In genomic region chr10:133438711-133439273, GRCh38 we compare ENCODE assay signal across 8 cellular contexts. TPM values are rescaled to one million over a fixed set of nuclear protein-coding genes. Genes with fewer than 3 reads are reported as not detected.
A peak's percentile ranks its signal among the peaks of the same experiment; 100 is the strongest.
DNase-seq lines count a peak whose midpoint lies in the region; ATAC-seq, FAIRE-seq and TF ChIP-seq lines count a peak whose summit lies in the region.

No MANE protein-coding gene starts in this region.

- TF ChIP-seq CTCF in GM10266 (IDR thresholded peaks at IDR 0.05; ENCODE audit: control insufficient read depth, insufficient read depth, low read depth, missing control alignments) (peak; percentile 35), NB4 (IDR thresholded peaks at IDR 0.05; ENCODE audit: low read depth, low read length) (peak; percentile 41), endothelial cell of umbilical vein (IDR thresholded peaks at IDR 0.05; ENCODE audit: extremely low read depth in 1 of 2, insufficient read depth in 1 of 2, low read depth in 1 of 2, low read length in 2 of 2) (peak; percentile 13 to 15)

- FAIRE-seq in endothelial cell of umbilical vein (lab: Jason Lieb, UNC) = peak; percentile 83

- no peaks in the 10 kb centered on the region for H4K20me1 ChIP-seq in endothelial cell of umbilical vein (replicated peaks; ENCODE audit: control insufficient read depth, extremely low read depth, insufficient read depth, low read length)

- H2AFZ ChIP-seq in endothelial cell of umbilical vein (ENCODE audit: low read depth, low read length) = no peak overlapping the region

- CTCF ChIA-PET in endothelial cell of umbilical vein (lab: Charles Lee) = interaction anchor here (0.7 to 2.3 kb wide), 10 partner anchors 10 to 109 kb away, joined by 3 to 8 read pairs (median 3); no protein-coding TSS in a partner anchor

- no TSS peak for BruUV-seq in endothelial cell of umbilical vein (replicated peaks; lab: Mats Ljungman, UMichigan)

- H3K4me3 ChIP-seq in NB4 (ENCODE audit: low read depth, low read length) = no peak overlapping the region
- H3K4me3 ChIP-seq in endothelial cell of umbilical vein (replicated peaks in 1 of 3; ENCODE audit: insufficient read depth in 1 of 3, low read depth in 1 of 3, low read length in 3 of 3) = no peak overlapping the region

- H3K9me3 ChIP-seq in endothelial cell of umbilical vein (replicated peaks; ENCODE audit: control insufficient read depth, insufficient read depth, low read length) = no peaks in the 10 kb centered on the region

- ATAC-seq in GM21528 (IDR thresholded peaks at IDR 0.05; ENCODE audit: low FRiP score, unreplicated experiment) (no peak), HG03442 (IDR thresholded peaks at IDR 0.05; ENCODE audit: unreplicated experiment) (no peak)

- H3K36me3 ChIP-seq in endothelial cell of umbilical vein (ENCODE audit: control insufficient read depth in 2 of 2, extremely low read depth in 1 of 2, insufficient read depth in 2 of 2, low read length in 2 of 2) = no peaks in the 10 kb centered on the region

- TF ChIP-seq POLR2A in NB4 (IDR thresholded peaks at IDR 0.05; ENCODE audit: extremely low read depth, insufficient read length) (no peak), endothelial cell of umbilical vein (IDR thresholded peaks at IDR 0.05; ENCODE audit: low read depth, low read length) (no peak)

- H3K9ac ChIP-seq in endothelial cell of umbilical vein (replicated peaks; ENCODE audit: extremely low read depth, insufficient read depth, low read length) = no peak overlapping the region

- no peaks in the 10 kb centered on the region for H3K9me1 ChIP-seq in endothelial cell of umbilical vein (replicated peaks; ENCODE audit: control insufficient read depth, extremely low read depth, insufficient read depth, low read length)

- no peaks in the 10 kb centered on the region for H3K27me3 ChIP-seq in endothelial cell of umbilical vein (ENCODE audit: control insufficient read depth in 2 of 2, insufficient read depth in 2 of 2, low read length in 2 of 2)

- H3K27ac ChIP-seq in endothelial cell of umbilical vein (ENCODE audit: insufficient read depth, low read depth, low read length) = no peak overlapping the region

- H3K79me2 ChIP-seq in endothelial cell of umbilical vein (ENCODE audit: control insufficient read depth, insufficient read depth, low read length) = no peaks in the 10 kb centered on the region

- intact Hi-C loops in endothelial cell of umbilical vein (cut with micrococcal nuclease) = loop anchor here (5.0 kb wide), 2 partner anchors 59 to 111 kb away; no protein-coding TSS in a partner anchor

- DNase-seq in AML-193 (lab: John Stamatoyannopoulos, UW) (peak; percentile 51 to 62), GM10266 (ENCODE audit: extremely low spot score) (peak; percentile 74), NB4 (ENCODE audit: low read depth) (peak; percentile 77), endothelial cell of umbilical vein (ENCODE audit: low read depth, low spot score) (peak; percentile 19), kidney glomerular epithelial cell (lab: John Stamatoyannopoulos, UW) (no peak), COLO668 (lab: John Stamatoyannopoulos, UW; ENCODE audit: unreplicated experiment) (no peak)

- no peak overlapping the region for H3K4me2 ChIP-seq in endothelial cell of umbilical vein (ENCODE audit: insufficient read depth, low read length)

- POLR2A ChIA-PET in endothelial cell of umbilical vein (lab: Charles Lee) = no interaction called here

- dilution Hi-C loops in endothelial cell of umbilical vein (cut with MboI; ENCODE audit: extremely low pct_ligation_motif_present, low sequenced_read_pairs) = no loop called here

- no peaks in the 10 kb centered on the region for H3K4me1 ChIP-seq in endothelial cell of umbilical vein (ENCODE audit: control insufficient read depth, extremely low read depth, insufficient read depth, low read length)

TF ChIP-seq in endothelial cell of umbilical vein, 7 proteins besides CTCF, POLR2A, EP300 and RAD21:
- TF ChIP-seq, protein P1, sequence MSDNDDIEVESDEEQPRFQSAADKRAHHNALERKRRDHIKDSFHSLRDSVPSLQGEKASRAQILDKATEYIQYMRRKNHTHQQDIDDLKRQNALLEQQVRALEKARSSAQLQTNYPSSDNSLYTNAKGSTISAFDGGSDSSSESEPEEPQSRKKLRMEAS (IDR thresholded peaks at IDR 0.05; ENCODE audit: insufficient read depth, insufficient read length) = peak; percentile 48
- TF ChIP-seq GATA2 (IDR thresholded peaks at IDR 0.05; ENCODE audit: insufficient read depth, insufficient read length, low read depth, low read length) = no peak
- TF ChIP-seq POLR2AphosphoS5 (IDR thresholded peaks at IDR 0.05; ENCODE audit: insufficient read depth, low read depth, low read length) = no peak

RNA-seq across cellular contexts. Expression of gene SPRN, which starts 14.4 kb away (rescaled TPM):
- 0.13 TPM in 1 of 2 replicates, not detected in the other for total RNA-seq in endothelial cell of umbilical vein
- polyA plus RNA-seq in endothelial cell of umbilical vein = 0.03 TPM in 1 of 2 replicates, not detected in the other
- 0.03 and 0.04 TPM in 2 replicates for polyA plus RNA-seq in endothelial cell of umbilical vein (2011; cell fraction: cytosol; rRNA removed)
- not detected in 2 replicates for polyA plus RNA-seq in endothelial cell of umbilical vein (2011; cell fraction: nucleus; rRNA removed)
- 1.9 and 2.6 TPM in 2 replicates for polyA plus RNA-seq in endothelial cell of umbilical vein (2012)
- polyA minus RNA-seq in endothelial cell of umbilical vein = not detected in 2 replicates
- not detected for polyA minus RNA-seq in endothelial cell of umbilical vein (2011; cell fraction: cytosol; rRNA and poly(A)+ RNA removed)
- not detected in 2 replicates for polyA minus RNA-seq in endothelial cell of umbilical vein (2011; cell fraction: nucleus; rRNA and poly(A)+ RNA removed)

RNA-seq across cellular contexts. Expression of gene SCART1, which starts 15.0 kb away (rescaled TPM):
- 1.0 and 1.1 TPM in 2 replicates for total RNA-seq in endothelial cell of umbilical vein
- 0.84 and 0.90 TPM in 2 replicates for polyA plus RNA-seq in endothelial cell of umbilical vein
- polyA plus RNA-seq in endothelial cell of umbilical vein (2011; cell fraction: cytosol; rRNA removed) = 0.25 TPM in 2 replicates
- 7.3 and 10.0 TPM in 2 replicates for polyA plus RNA-seq in endothelial cell of umbilical vein (2011; cell fraction: nucleus; rRNA removed)
- polyA plus RNA-seq in endothelial cell of umbilical vein (2012) = 0.52 and 0.55 TPM in 2 replicates
- polyA minus RNA-seq in endothelial cell of umbilical vein = 4.2 and 4.4 TPM in 2 replicates
- polyA minus RNA-seq in endothelial cell of umbilical vein (2011; cell fraction: cytosol; rRNA and poly(A)+ RNA removed) = not detected
- polyA minus RNA-seq in endothelial cell of umbilical vein (2011; cell fraction: nucleus; rRNA and poly(A)+ RNA removed) = 2.9 and 4.1 TPM in 2 replicates

RNA-seq across cellular contexts. Expression of gene MTG1, which starts 44.8 kb away (rescaled TPM):
- total RNA-seq in endothelial cell of umbilical vein = 60.2 and 66.5 TPM in 2 replicates
- 83.4 and 91.6 TPM in 2 replicates for polyA plus RNA-seq in endothelial cell of umbilical vein
- 63.3 and 79.2 TPM in 2 replicates for polyA plus RNA-seq in endothelial cell of umbilical vein (2011; cell fraction: cytosol; rRNA removed)
- 199 and 209 TPM in 2 replicates for polyA plus RNA-seq in endothelial cell of umbilical vein (2011; cell fraction: nucleus; rRNA removed)
- polyA plus RNA-seq in endothelial cell of umbilical vein (2012) = 54.2 and 58.2 TPM in 2 replicates
- 49.8 and 55.6 TPM in 2 replicates for polyA minus RNA-seq in endothelial cell of umbilical vein
- polyA minus RNA-seq in endothelial cell of umbilical vein (2011; cell fraction: cytosol; rRNA and poly(A)+ RNA removed) = 24.6 TPM
- 49.9 and 57.7 TPM in 2 replicates for polyA minus RNA-seq in endothelial cell of umbilical vein (2011; cell fraction: nucleus; rRNA and poly(A)+ RNA removed)

RNA-seq across cellular contexts. Expression of gene PAOX, which starts 59.7 kb away (rescaled TPM):
- 2.6 and 5.6 TPM in 2 replicates for total RNA-seq in endothelial cell of umbilical vein
- polyA plus RNA-seq in endothelial cell of umbilical vein = 3.8 and 4.7 TPM in 2 replicates
- polyA plus RNA-seq in endothelial cell of umbilical vein (2011; cell fraction: cytosol; rRNA removed) = 2.7 and 2.9 TPM in 2 replicates
- polyA plus RNA-seq in endothelial cell of umbilical vein (2011; cell fraction: nucleus; rRNA removed) = 5.9 and 7.5 TPM in 2 replicates
- 3.4 and 5.6 TPM in 2 replicates for polyA plus RNA-seq in endothelial cell of umbilical vein (2012)
- polyA minus RNA-seq in endothelial cell of umbilical vein = 3.8 and 4.1 TPM in 2 replicates
- not detected for polyA minus RNA-seq in endothelial cell of umbilical vein (2011; cell fraction: cytosol; rRNA and poly(A)+ RNA removed)
- polyA minus RNA-seq in endothelial cell of umbilical vein (2011; cell fraction: nucleus; rRNA and poly(A)+ RNA removed) = 1.9 and 5.0 TPM in 2 replicates

Comparison
In these comparisons a context has a peak if more than half of its experiments do, and no peak if none do; other contexts are left out.
1. DNase-seq: peak in AML-193 (2 of 2), GM10266 (single experiment), NB4 (single experiment) and endothelial cell of umbilical vein (single experiment); none in kidney glomerular epithelial cell (single experiment) and COLO668 (single experiment).
2. Peak in every context shown above with its lines, with median percentiles within 50 percentile points of each other: CTCF ChIP-seq.